1 cellular context compared by ENCODE assay signal in the genomic region with DNA sequence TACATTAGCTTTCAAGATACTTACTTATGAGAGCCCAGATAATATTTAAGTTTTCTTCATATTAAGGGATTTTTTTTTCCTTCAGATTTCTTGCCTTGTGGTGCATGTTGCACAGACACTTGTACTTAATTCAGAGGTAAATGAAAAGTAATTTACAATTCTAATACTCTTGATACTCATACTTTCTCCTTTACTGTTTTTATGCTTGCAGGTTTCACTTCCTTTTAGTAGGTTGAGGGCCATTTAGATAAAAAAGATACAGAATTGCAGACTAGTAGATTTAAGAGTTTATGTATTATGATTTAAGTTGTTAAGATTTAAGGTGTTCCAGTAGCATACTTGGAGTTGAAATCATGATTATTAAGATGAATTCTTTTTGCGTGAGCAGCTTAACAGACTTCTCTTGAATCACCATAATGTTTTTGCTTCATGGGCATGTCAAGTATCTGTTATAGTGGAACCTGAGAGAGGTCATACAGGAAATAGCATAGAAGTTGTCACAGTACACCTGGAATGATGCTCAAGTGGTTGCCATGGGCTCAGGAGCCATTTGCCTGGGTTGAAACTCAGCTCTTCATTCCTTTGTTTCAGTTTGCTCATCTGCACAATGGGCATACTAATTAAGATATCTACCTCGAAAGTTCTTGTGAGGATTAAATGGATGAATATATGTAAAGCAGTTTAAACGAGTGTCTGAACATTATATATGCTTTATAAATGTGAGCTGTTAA.
TF ChIP-seq lines count a peak whose summit lies in the region.

No MANE protein-coding gene starts in this region.

TF ChIP-seq in HepG2, 621 proteins besides CTCF, POLR2A, EP300 and RAD21:
- TF ChIP-seq CCAR2 (optimal IDR thresholded peaks at IDR 0.05; ENCODE audit: low read depth, low read length) (no peak), ZMYM2 (CRISPR knock-in tag; IDR thresholded peaks at IDR 0.05) (no peak), ZNF629 (CRISPR knock-in tag; conservative IDR thresholded peaks at IDR 0.05) (0 out of 2 replicates have a peak, but pooled peaks have one; percentile 30), NFKB2 (CRISPR knock-in tag; IDR thresholded peaks at IDR 0.05; ENCODE audit: borderline replicate concordance) (no peak)
